19 cellular contexts compared by ENCODE assay signal in genomic region chr2:20153131-20153851, GRCh38.
A peak's percentile ranks its signal among the peaks of the same experiment; 100 is the strongest.
DNase-seq lines count a peak whose midpoint lies in the region; ATAC-seq and TF ChIP-seq lines count a peak whose summit lies in the region.
"Had no signal": no experiment of that assay in that cellular context is flagged by ENCODE, and none has a peak within 500 bp of the region (broad histone marks: within the 10 kb centered on the region; RNA-seq: fewer than 3 reads in every experiment).

No MANE protein-coding gene starts in this region.

- H3T11ph ChIP-seq in H9 (ENCODE audit: low read length), result no peak overlapping the region

- H3K27me3 ChIP-seq in H9 (ENCODE audit: insufficient read depth, low read length) (no peaks in the 10 kb centered on the region), neural progenitor cell (no peaks in the 10 kb centered on the region)

- H2BK120ac ChIP-seq in H9 (ENCODE audit: low read depth, low read length, poor library complexity, severe bottlenecking), result no peak overlapping the region

- no peak for TF ChIP-seq CTCF in H9 (conservative IDR thresholded peaks at IDR 0.05)
- TF ChIP-seq CTCF in RWPE1 (conservative IDR thresholded peaks at IDR 0.05; ENCODE audit: low read depth), result no peak
- TF ChIP-seq CTCF in neural progenitor cell (IDR thresholded peaks at IDR 0.05), result no peak
- TF ChIP-seq CTCF in nephron progenitor cell (IDR thresholded peaks at IDR 0.05), result no peak

- H3K79me2 ChIP-seq in H9 (ENCODE audit: insufficient read depth, low read length), result no peaks in the 10 kb centered on the region
- H3K79me2 ChIP-seq in neural progenitor cell (ENCODE audit: low read depth), result no peaks in the 10 kb centered on the region

- H3K79me1 ChIP-seq in H9 (ENCODE audit: insufficient read depth, low read depth, low read length, poor library complexity, severe bottlenecking), result no peaks in the 10 kb centered on the region

- WGBS in H9 (ENCODE audit: extremely low coverage, insufficient read length, low lambda C conversion rate), result no CpG with 5 or more reads among the region's 5 CpGs

- H3K23ac ChIP-seq in H9 (ENCODE audit: insufficient read length, low read depth, low read length), result no peak overlapping the region

- ATAC-seq in activated T-helper 17 cell treated with anti-CD3 and anti-CD28 coated beads, Interleukin-2, amount 50 U/mL, for 72 hours (replicated peaks), result no peak
- ATAC-seq: Panc1 had no signal

- no peak overlapping the region for H3K4me3 Mint-ChIP-seq in H9
- H3K4me3 Mint-ChIP-seq in neural progenitor cell, result no peak overlapping the region
- H3K4me3 Mint-ChIP-seq in activated T-helper 17 cell treated with anti-CD3 and anti-CD28 coated beads, Interleukin-2, amount 50 U/mL, for 72 hours, result no peak overlapping the region
- H3K4me3 Mint-ChIP-seq in nephron progenitor cell, result no peak overlapping the region
- H3K4me3 Mint-ChIP-seq: CD14-positive monocyte had no signal

- H3K9me3 Mint-ChIP-seq in H9, result no peaks in the 10 kb centered on the region; a peak in 1 of 5 replicates
- H3K9me3 Mint-ChIP-seq in neural progenitor cell, result no peaks in the 10 kb centered on the region
- H3K9me3 Mint-ChIP-seq in activated T-helper 17 cell treated with anti-CD3 and anti-CD28 coated beads, Interleukin-2, amount 50 U/mL, for 72 hours, result no peaks in the 10 kb centered on the region
- no peaks in the 10 kb centered on the region for H3K9me3 Mint-ChIP-seq in nephron progenitor cell
- H3K9me3 Mint-ChIP-seq: CD14-positive monocyte had no signal

- H4K8ac ChIP-seq in H9 (replicated peaks; ENCODE audit: insufficient read length, low read depth, low read length), result no peak overlapping the region

- no peak overlapping the region for H3K4ac ChIP-seq in H9 (ENCODE audit: low read depth, low read length)

- no peak overlapping the region for H3K56ac ChIP-seq in H9 (ENCODE audit: insufficient read length, low read depth, low read length)

- H3K27me3 Mint-ChIP-seq in H9 (ENCODE audit: low read depth) (peaks cover 6% of the 10 kb centered on the region), neural progenitor cell (ENCODE audit: insufficient read depth, low read depth) (peaks cover 4% of the 10 kb centered on the region), nephron progenitor cell (ENCODE audit: low read depth, poor library complexity) (peaks cover 3% of the 10 kb centered on the region)
- H3K27me3 Mint-ChIP-seq in activated T-helper 17 cell treated with anti-CD3 and anti-CD28 coated beads, Interleukin-2, amount 50 U/mL, for 72 hours, result peaks cover 35% of the 10 kb centered on the region

- H4K20me1 ChIP-seq in H9 (ENCODE audit: control insufficient read depth, insufficient read depth, insufficient read length), result no peaks in the 10 kb centered on the region
- no peaks in the 10 kb centered on the region for H4K20me1 ChIP-seq in neural progenitor cell (ENCODE audit: low read depth)

- no peak overlapping the region for H2BK15ac ChIP-seq in H9 (ENCODE audit: low read depth, low read length)

- no peak overlapping the region for H3K14ac ChIP-seq in H9 (ENCODE audit: insufficient read depth, low read length)

- H3K27ac ChIP-seq in H9 (ENCODE audit: insufficient read length, low read depth, low read length) (no peak overlapping the region), RWPE1 (no peak overlapping the region; the same call in 1 of the 2 replicates), epithelial cell of prostate (peak overlapping the region; percentile 65), neural progenitor cell (no peak overlapping the region)
- H3K27ac ChIP-seq: SK-N-MC had no signal

- no peak overlapping the region for H4K91ac ChIP-seq in H9 (ENCODE audit: insufficient read length, low read depth, low read length)

- H3K9me3 ChIP-seq in H9 (ENCODE audit: control insufficient read depth, low read depth, low read length), result no peaks in the 10 kb centered on the region
- no peaks in the 10 kb centered on the region for H3K9me3 ChIP-seq in neural progenitor cell (ENCODE audit: low read depth)
- H3K9me3 ChIP-seq: HAP-1 had no signal

- POLR2A ChIA-PET in RWPE1 (lab: Yijun Ruan, JAX; ENCODE audit: low non-redundant PET), result no interaction called here

- H4K5ac ChIP-seq in H9 (ENCODE audit: insufficient read length, low read depth, low read length), result no peak overlapping the region

- peaks cover 2% of the 10 kb centered on the region for H3K23me2 ChIP-seq in H9 (ENCODE audit: insufficient read length, low read depth, low read length, poor library complexity, severe bottlenecking)

- H3K36me3 Mint-ChIP-seq in H9 (ENCODE audit: insufficient read depth in 1 of 3, low read depth in 3 of 3), result no peaks in the 10 kb centered on the region
- H3K36me3 Mint-ChIP-seq in neural progenitor cell, result no peaks in the 10 kb centered on the region
- H3K36me3 Mint-ChIP-seq in activated T-helper 17 cell treated with anti-CD3 and anti-CD28 coated beads, Interleukin-2, amount 50 U/mL, for 72 hours (ENCODE audit: low read depth), result no peaks in the 10 kb centered on the region
- H3K36me3 Mint-ChIP-seq in nephron progenitor cell (ENCODE audit: low read depth), result no peaks in the 10 kb centered on the region
- H3K36me3 Mint-ChIP-seq: CD14-positive monocyte had no signal

- no peak overlapping the region for H3K4me2 ChIP-seq in H9 (ENCODE audit: insufficient read depth, insufficient read length, low read length)
- no peak overlapping the region for H3K4me2 ChIP-seq in neural progenitor cell

- no peak overlapping the region for H2AK5ac ChIP-seq in H9 (ENCODE audit: insufficient read length, low read length)

- H3K4me3 ChIP-seq in neural progenitor cell, result no peak overlapping the region
- H3K4me3 ChIP-seq: HAP-1, SK-N-MC had no signal

- no peak overlapping the region for H2BK12ac ChIP-seq in H9 (ENCODE audit: insufficient read length, low read depth, low read length)

- no peak overlapping the region for H2AFZ ChIP-seq in H9 (ENCODE audit: low read length)
- H2AFZ ChIP-seq in neural progenitor cell (replicated peaks), result peak overlapping the region; percentile 48

- no peak overlapping the region for H2BK5ac ChIP-seq in H9 (ENCODE audit: insufficient read length, low read length)

- H3K9ac ChIP-seq in H9 (ENCODE audit: extremely low read depth, insufficient read length, low read length), result no peak overlapping the region
- no peak overlapping the region for H3K9ac ChIP-seq in neural progenitor cell

- H3F3A ChIP-seq in neural progenitor cell (ENCODE audit: low read depth), result peaks cover 15% of the 10 kb centered on the region

- no peaks in the 10 kb centered on the region for H3K36me3 ChIP-seq in neural progenitor cell
- H3K36me3 ChIP-seq: HAP-1 had no signal

- H3K27ac Mint-ChIP-seq in H9 (peak overlapping the region in 1 of 3 experiments; percentile 16; a peak in 2 of 7 replicates), neural progenitor cell (no peak overlapping the region), nephron progenitor cell (no peak overlapping the region)
- no peak overlapping the region for H3K27ac Mint-ChIP-seq in activated T-helper 17 cell treated with anti-CD3 and anti-CD28 coated beads, Interleukin-2, amount 50 U/mL, for 72 hours
- H3K27ac Mint-ChIP-seq: CD14-positive monocyte had no signal

- peaks cover 11% of the 10 kb centered on the region; the same call in 1 of the 2 replicates for H3K4me1 ChIP-seq in H9 (ENCODE audit: insufficient read depth, low read length)
- peaks cover 22% of the 10 kb centered on the region for H3K4me1 ChIP-seq in neural progenitor cell

- H3K4me1 Mint-ChIP-seq in H9, result peaks cover 30 to 33% of the 10 kb centered on the region in 2 experiments
- H3K4me1 Mint-ChIP-seq in neural progenitor cell, result peaks cover 34% of the 10 kb centered on the region
- no peaks in the 10 kb centered on the region for H3K4me1 Mint-ChIP-seq in activated T-helper 17 cell treated with anti-CD3 and anti-CD28 coated beads, Interleukin-2, amount 50 U/mL, for 72 hours
- H3K4me1 Mint-ChIP-seq in nephron progenitor cell, result peaks cover 49% of the 10 kb centered on the region
- H3K4me1 Mint-ChIP-seq: CD14-positive monocyte had no signal

- H3K18ac ChIP-seq in H9 (ENCODE audit: insufficient read length, low read depth, low read length), result no peak overlapping the region

- CTCF ChIA-PET in RWPE1 (lab: Yijun Ruan, JAX), result no interaction called here

- H2BK20ac ChIP-seq in H9 (ENCODE audit: low read depth, low read length, poor library complexity, severe bottlenecking), result no peak overlapping the region

- peak; percentile 7 for DNase-seq in H9
- peak; percentile 53 for DNase-seq in RWPE1 (ENCODE audit: low spot score)
- no peak for DNase-seq in epithelial cell of prostate (ENCODE audit: low read depth, low spot score)
- no peak for DNase-seq in neural progenitor cell (ENCODE audit: low spot score)
- no peak for DNase-seq in NCI-H2107 (lab: John Stamatoyannopoulos, UW)
- no peak for DNase-seq in nephron progenitor cell
- DNase-seq: ACHN, AML-193, DMS153, EL, NCI-H1417 treated with DMSO at 0.1 percent for 48 hours, NCI-H2081, NCI-H510A treated with DMSO at 0.1 percent for 48 hours, Right ventricle myocardium superior had no signal

Comparison
In these comparisons a context has a peak if more than half of its experiments do, and no peak if none do; other contexts are left out.
1. DNase-seq: peak in H9 (single experiment) and RWPE1 (single experiment); none in epithelial cell of prostate (single experiment), neural progenitor cell (single experiment), NCI-H2107 (single experiment) and nephron progenitor cell (single experiment).